ENCODE assay signal across 15 cellular contexts in genomic region chr10:104259456-104259855, GRCh38. TPM values are rescaled to one million over a fixed set of nuclear protein-coding genes. Genes with fewer than 3 reads are reported as not detected.
DNase-seq lines count a peak whose midpoint lies in the region; ATAC-seq, FAIRE-seq and TF ChIP-seq lines count a peak whose summit lies in the region.
"Had no signal": no experiment of that assay in that cellular context is flagged by ENCODE, and none has a peak within 500 bp of the region (broad histone marks: within the 10 kb centered on the region; RNA-seq: fewer than 3 reads in every experiment).

No MANE protein-coding gene starts in this region.

- FAIRE-seq in kidney (lab: Jason Lieb, UNC): no peak

- H3K9me3 ChIP-seq in heart left ventricle: no peaks in the 10 kb centered on the region
- H3K9me3 ChIP-seq in mammary epithelial cell (replicated peaks; ENCODE audit: insufficient read depth, low read length): no peaks in the 10 kb centered on the region
- no peaks in the 10 kb centered on the region for H3K9me3 ChIP-seq in right lobe of liver
- H3K9me3 ChIP-seq in upper lobe of left lung: no peaks in the 10 kb centered on the region
- H3K9me3 ChIP-seq in kidney (ENCODE audit: control insufficient read depth in 1 of 2, low read length in 2 of 2): no peaks in the 10 kb centered on the region
- H3K9me3 ChIP-seq: BLaER1, body of pancreas, left lung had no signal

- H3K79me2 ChIP-seq in mammary epithelial cell (ENCODE audit: insufficient read depth, low read length): peaks cover 95% of the 10 kb centered on the region

- no peak for DNase-seq in heart left ventricle
- DNase-seq in left ventricle myocardium superior: no peak
- peak; percentile 52 for DNase-seq in mammary epithelial cell
- no peak for DNase-seq in right lobe of liver
- DNase-seq in upper lobe of left lung: no peak
- no peak for DNase-seq in NCI-H2107 (lab: John Stamatoyannopoulos, UW)
- no peak for DNase-seq in kidney
- no peak for DNase-seq in nucleus accumbens (lab: John Stamatoyannopoulos, UW)
- DNase-seq: body of pancreas, left lung, NCI-H1417 treated with DMSO at 0.1 percent for 48 hours, NCI-H82, posterior cingulate gyrus had no signal

- H3K4me3 ChIP-seq in heart left ventricle: no peak overlapping the region
- H3K4me3 ChIP-seq in mammary epithelial cell (replicated peaks in 1 of 3; ENCODE audit: insufficient read depth in 1 of 3, low read depth in 2 of 3, low read length in 3 of 3): no peak overlapping the region
- H3K4me3 ChIP-seq in right lobe of liver: no peak overlapping the region
- no peak overlapping the region for H3K4me3 ChIP-seq in upper lobe of left lung
- H3K4me3 ChIP-seq in kidney (ENCODE audit: low read length in 2 of 2): peak overlapping the region in 1 of 2 donors; percentile 19
- H3K4me3 ChIP-seq: BLaER1, body of pancreas had no signal

- 70 to 83% (median 75%) methylated on average over 3 of the region's 3 CpGs for WGBS in heart left ventricle, 4 donors
- 30% methylated on average over 2 of the region's 3 CpGs for WGBS in mammary epithelial cell (ENCODE audit: low coverage, missing lambda C conversion rate)
- WGBS in right lobe of liver (ENCODE audit: insufficient coverage, low coverage, low lambda C conversion rate, missing lambda C conversion rate): 56% methylated on average over 2 of the region's 3 CpGs
- 83 to 90% methylated on average over 3 of the region's 3 CpGs for WGBS in upper lobe of left lung, 2 donors

- H3K36me3 ChIP-seq in heart left ventricle (peaks cover 0 to 83% (median 74%) of the 10 kb centered on the region in 9 donors), mammary epithelial cell (ENCODE audit: insufficient read depth, low read length) (peaks cover 50% of the 10 kb centered on the region), right lobe of liver (peaks cover 5 to 73% (median 22%) of the 10 kb centered on the region in 4 donors), upper lobe of left lung (peaks cover 25 to 72% (median 46%) of the 10 kb centered on the region in 4 donors), kidney (ENCODE audit: control insufficient read depth in 1 of 2, insufficient read depth in 2 of 2, low read length in 2 of 2) (peaks cover 19 to 53% of the 10 kb centered on the region in 2 donors)

- TF ChIP-seq EP300 in upper lobe of left lung (IDR thresholded peaks at IDR 0.05): no peak

- H3K4me2 ChIP-seq in mammary epithelial cell (ENCODE audit: insufficient read depth, low read depth, low read length): peak overlapping the region; percentile 66
- H3K4me2 ChIP-seq: BLaER1 had no signal

- CTCF ChIA-PET in mammary epithelial cell (lab: Charles Lee; ENCODE audit: low non-redundant PET): interaction anchor here (0.8 kb wide), 1 partner anchor 16 kb away, joined by 3 read pairs; no protein-coding TSS in a partner anchor

- in situ Hi-C loops in mammary epithelial cell (cut with MboI; ENCODE audit: low sequenced_read_pairs in 2 of 2): no loop called here

- TF ChIP-seq POLR2A in heart left ventricle (IDR thresholded peaks at IDR 0.05) (no peak), right lobe of liver (IDR thresholded peaks at IDR 0.05) (no peak), upper lobe of left lung (IDR thresholded peaks at IDR 0.05) (no peak)

- H3K27me3 ChIP-seq in heart left ventricle (no peaks in the 10 kb centered on the region), mammary epithelial cell (ENCODE audit: insufficient read depth, low read length) (no peaks in the 10 kb centered on the region), right lobe of liver (no peaks in the 10 kb centered on the region), upper lobe of left lung (no peaks in the 10 kb centered on the region)
- H3K27me3 ChIP-seq: BLaER1, body of pancreas, left lung had no signal

- BruUV-seq in mammary epithelial cell (replicated peaks; lab: Mats Ljungman, UMichigan): no TSS peak

- TF ChIP-seq CTCF in heart left ventricle (IDR thresholded peaks at IDR 0.05) (no peak), mammary epithelial cell (conservative IDR thresholded peaks at IDR 0.05 in 1 of 2, IDR thresholded peaks at IDR 0.05 in 1 of 2; ENCODE audit: extremely low read depth in 1 of 2, insufficient read depth in 1 of 2, low read depth in 1 of 2, low read length in 2 of 2) (no peak), right lobe of liver (IDR thresholded peaks at IDR 0.05) (no peak), upper lobe of left lung (IDR thresholded peaks at IDR 0.05) (no peak), kidney (IDR thresholded peaks at IDR 0.05; ENCODE audit: borderline replicate concordance, extremely low read depth, insufficient read depth) (no peak)

- H4K20me1 ChIP-seq in mammary epithelial cell (ENCODE audit: insufficient read depth, low read length): no peaks in the 10 kb centered on the region

- ATAC-seq in heart left ventricle (no peak), left ventricle myocardium superior (no peak), right lobe of liver (no peak), upper lobe of left lung (ENCODE audit: low FRiP score in 2 of 2) (no peak)
- ATAC-seq: body of pancreas, left lung had no signal

- peaks cover 3 to 87% (median 63%) of the 10 kb centered on the region in 12 donors for H3K4me1 ChIP-seq in heart left ventricle
- peaks cover 48% of the 10 kb centered on the region for H3K4me1 ChIP-seq in mammary epithelial cell (ENCODE audit: insufficient read depth, low read length)
- peaks cover 0 to 72% (median 33%) of the 10 kb centered on the region in 4 donors for H3K4me1 ChIP-seq in right lobe of liver
- peaks cover 50 to 65% (median 56%) of the 10 kb centered on the region in 4 donors for H3K4me1 ChIP-seq in upper lobe of left lung
- peaks cover 17 to 24% of the 10 kb centered on the region in 2 donors for H3K4me1 ChIP-seq in kidney (ENCODE audit: control insufficient read depth in 1 of 2, insufficient read depth in 1 of 2, low read depth in 1 of 2, low read length in 2 of 2)

- H3K27ac ChIP-seq in heart left ventricle (peak overlapping the region in 10 of 12 donors; percentile 30 to 79 (median 68)), mammary epithelial cell (ENCODE audit: insufficient read depth, low read depth, low read length) (peak overlapping the region; percentile 66), right lobe of liver (peak overlapping the region; percentile 5 to 99 (median 15)), upper lobe of left lung (peak overlapping the region; percentile 16 to 73 (median 66)), kidney (ENCODE audit: low read depth in 2 of 2, low read length in 2 of 2) (peak overlapping the region in 1 of 2 donors; percentile 73)
- H3K27ac ChIP-seq: BLaER1 had no signal

- H2AFZ ChIP-seq in mammary epithelial cell (ENCODE audit: low read depth, low read length): no peak overlapping the region

- no peak overlapping the region for H3K9ac ChIP-seq in mammary epithelial cell (ENCODE audit: insufficient read depth, low read length)
- peak overlapping the region in 1 of 2 donors; percentile 31 for H3K9ac ChIP-seq in kidney (ENCODE audit: low read length in 2 of 2)
- H3K9ac ChIP-seq: BLaER1 had no signal

- dilution Hi-C loops in mammary epithelial cell (cut with HindIII; ENCODE audit: low sequenced_read_pairs): no loop called here

- intact Hi-C loops in heart left ventricle (cut with DNase I) (loop anchor here in 1 of 10 donors (10.0 kb wide), 1 partner anchor 135 kb away; the partner anchor contains the start of gene SFR1), left ventricle myocardium superior (cut with micrococcal nuclease) (no loop called here), mammary epithelial cell (cut with micrococcal nuclease) (loop anchor here (5.0 kb wide), 1 partner anchor 137 kb away; the partner anchor contains the start of gene SFR1), right lobe of liver (cut with DNase I) (no loop called here), kidney (cut with DNase I) (no loop called here)

RNA-seq across cellular contexts. Expression of gene GSTO1, which starts 4.8 kb away (rescaled TPM):
- 100 to 1,000 TPM; 194 to 372 (median 209) TPM for total RNA-seq in heart left ventricle
- 100 to 1,000 TPM; 434 to 699 TPM for polyA plus RNA-seq in heart left ventricle
- 163 TPM for total RNA-seq in left ventricle myocardium superior
- total RNA-seq in mammary epithelial cell: 100 to 1,000 TPM; 203 to 205 TPM
- 209 TPM for polyA plus RNA-seq in mammary epithelial cell
- polyA minus RNA-seq in mammary epithelial cell: 82.4 TPM
- 100 to 1,000 TPM; 205 to 273 (median 240) TPM for total RNA-seq in right lobe of liver
- total RNA-seq in upper lobe of left lung: 100 to 1,000 TPM in 3 of 6 donors, 10 to 100 TPM in 3; 30.4 to 147 (median 102) TPM
- 83.7 TPM for total RNA-seq in kidney
- 263 TPM for polyA plus RNA-seq in kidney (ENCODE audit: insufficient read depth, low read depth, low replicate concordance)

RNA-seq across cellular contexts. Expression of gene GSTO2, which starts 9.5 kb away (rescaled TPM):
- total RNA-seq in heart left ventricle: 1 to 10 TPM in 2 of 9 donors, under 1 TPM in 7; 0.59 to 1.9 (median 0.94) TPM
- under 1 TPM; 0.46 to 0.61 TPM for polyA plus RNA-seq in heart left ventricle
- 1.1 TPM for total RNA-seq in left ventricle myocardium superior
- total RNA-seq in mammary epithelial cell: 10 to 100 TPM; 16.2 to 26.8 TPM
- 43.3 TPM for polyA plus RNA-seq in mammary epithelial cell
- 56.6 TPM for polyA minus RNA-seq in mammary epithelial cell
- 1 to 10 TPM; 1.4 to 5.3 (median 2.8) TPM for total RNA-seq in right lobe of liver
- 10 to 100 TPM in 1 of 6 donors, 1 to 10 TPM in 5; 2.8 to 11.2 (median 7.8) TPM for total RNA-seq in upper lobe of left lung
- total RNA-seq in kidney: 22.3 TPM
- polyA plus RNA-seq in kidney (ENCODE audit: insufficient read depth, low read depth, low replicate concordance): 56.7 TPM

RNA-seq across cellular contexts. Expression of gene CFAP43, which starts 27.3 kb away (rescaled TPM):
- total RNA-seq in heart left ventricle: under 1 TPM in 3 of 9 donors, not detected in 6; 0.19 to 0.84 (median 0.25) TPM
- polyA plus RNA-seq in heart left ventricle: under 1 TPM; 0.11 TPM
- not detected for total RNA-seq in left ventricle myocardium superior
- total RNA-seq in mammary epithelial cell: under 1 TPM in 1 of 2 donors, not detected in 1; 0.33 TPM
- polyA plus RNA-seq in mammary epithelial cell: 0.17 TPM
- polyA minus RNA-seq in mammary epithelial cell: not detected
- under 1 TPM in 5 of 6 experiments, not detected in 1; 0.11 to 0.34 (median 0.20) TPM for total RNA-seq in right lobe of liver
- total RNA-seq in upper lobe of left lung: 100 to 1,000 TPM in 1 of 6 donors, 10 to 100 TPM in 2, 1 to 10 TPM in 2, under 1 TPM in 1; 0.69 to 121 (median 10.0) TPM
- total RNA-seq in kidney: 7.2 TPM
- polyA plus RNA-seq in kidney (ENCODE audit: insufficient read depth, low read depth, low replicate concordance): 3.1 TPM
- total RNA-seq: activated CD8-positive, alpha-beta memory T cell treated with anti-CD3 and anti-CD28 coated beads for 36 hours had no signal
